In genomic region chr7:151745090-151745638, GRCh38 we compare ENCODE assay signal across 8 cellular contexts.
A peak's percentile ranks its signal among the peaks of the same experiment; 100 is the strongest.
DNase-seq lines count a peak whose midpoint lies in the region; ATAC-seq, FAIRE-seq and TF ChIP-seq lines count a peak whose summit lies in the region.

No MANE protein-coding gene starts in this region.

- ATAC-seq in GM21576 (IDR thresholded peaks at IDR 0.05; ENCODE audit: unreplicated experiment) (no peak), HG03135 (IDR thresholded peaks at IDR 0.05; ENCODE audit: unreplicated experiment) (no peak)

- FAIRE-seq in bronchial epithelial cell (lab: Jason Lieb, UNC) (no peak), GM12891 (lab: Jason Lieb, UNC) (no peak)

- peak; percentile 45 for DNase-seq in DMS53 treated with DMSO at 0.1 percent for 48 hours (lab: John Stamatoyannopoulos, UW; ENCODE audit: unreplicated experiment)
- DNase-seq in LNCaP clone FGC (ENCODE audit: low read depth): no peak
- peak; percentile 84 for DNase-seq in bronchial epithelial cell (ENCODE audit: low read depth)
- no peak for DNase-seq in GM12891 (ENCODE audit: insufficient read length, low spot score)
- DNase-seq in ecto neural progenitor cell (ENCODE audit: low spot score): no peak

- H3K4me1 ChIP-seq in muscle layer of duodenum (ENCODE audit: control insufficient read depth in 1 of 2, insufficient read depth in 2 of 2, low read length in 2 of 2): no peaks in the 10 kb centered on the region

- peaks cover 4% of the 10 kb centered on the region for H3K27me3 ChIP-seq in bronchial epithelial cell (ENCODE audit: control insufficient read depth, insufficient read depth, low read length)
- no peaks in the 10 kb centered on the region for H3K27me3 ChIP-seq in muscle layer of duodenum (ENCODE audit: low read depth, low read length)

- no peak for TF ChIP-seq POLR2A in GM12891 (IDR thresholded peaks at IDR 0.05; ENCODE audit: low read depth, low read length)

- H3K36me3 ChIP-seq in bronchial epithelial cell (ENCODE audit: control insufficient read depth, insufficient read depth, low read length) (no peaks in the 10 kb centered on the region), muscle layer of duodenum (ENCODE audit: control insufficient read depth in 1 of 2, insufficient read depth in 2 of 2, low read length in 2 of 2) (no peaks in the 10 kb centered on the region)

- H3K27ac ChIP-seq in muscle layer of duodenum (ENCODE audit: low read length): peak overlapping the region; percentile 63

- H3K4me3 ChIP-seq in LNCaP clone FGC (ENCODE audit: low read depth, low read length) (no peak overlapping the region), bronchial epithelial cell (ENCODE audit: low read depth, low read length) (no peak overlapping the region), muscle layer of duodenum (ENCODE audit: low read depth in 1 of 2, low read length in 2 of 2) (no peak overlapping the region)

- H3K9me3 ChIP-seq in muscle layer of duodenum (ENCODE audit: control insufficient read depth in 1 of 2, low read length in 2 of 2): no peaks in the 10 kb centered on the region

- TF ChIP-seq CTCF in LNCaP clone FGC (IDR thresholded peaks at IDR 0.05; ENCODE audit: control insufficient read depth, extremely low read depth, insufficient read depth) (peak; percentile 29), bronchial epithelial cell (IDR thresholded peaks at IDR 0.05; ENCODE audit: insufficient read depth, low read length, severe bottlenecking) (peak; percentile 64)

TF ChIP-seq in GM12891, 5 proteins besides CTCF, POLR2A, EP300 and RAD21:
- TF ChIP-seq TAF1 (IDR thresholded peaks at IDR 0.05; ENCODE audit: low read depth, low read length) (no peak), PAX5 (IDR thresholded peaks at IDR 0.05; ENCODE audit: insufficient read depth, low read length, severe bottlenecking) (no peak), SPI1 (IDR thresholded peaks at IDR 0.05; ENCODE audit: low read depth, low read length) (no peak)

Comparison
In these comparisons a context has a peak if more than half of its experiments do, and no peak if none do; other contexts are left out.
1. DNase-seq: peak in DMS53 treated with DMSO at 0.1 percent for 48 hours (single experiment) and bronchial epithelial cell (single experiment); none in LNCaP clone FGC (single experiment), GM12891 (single experiment) and ecto neural progenitor cell (single experiment).